In the genomic region with DNA sequence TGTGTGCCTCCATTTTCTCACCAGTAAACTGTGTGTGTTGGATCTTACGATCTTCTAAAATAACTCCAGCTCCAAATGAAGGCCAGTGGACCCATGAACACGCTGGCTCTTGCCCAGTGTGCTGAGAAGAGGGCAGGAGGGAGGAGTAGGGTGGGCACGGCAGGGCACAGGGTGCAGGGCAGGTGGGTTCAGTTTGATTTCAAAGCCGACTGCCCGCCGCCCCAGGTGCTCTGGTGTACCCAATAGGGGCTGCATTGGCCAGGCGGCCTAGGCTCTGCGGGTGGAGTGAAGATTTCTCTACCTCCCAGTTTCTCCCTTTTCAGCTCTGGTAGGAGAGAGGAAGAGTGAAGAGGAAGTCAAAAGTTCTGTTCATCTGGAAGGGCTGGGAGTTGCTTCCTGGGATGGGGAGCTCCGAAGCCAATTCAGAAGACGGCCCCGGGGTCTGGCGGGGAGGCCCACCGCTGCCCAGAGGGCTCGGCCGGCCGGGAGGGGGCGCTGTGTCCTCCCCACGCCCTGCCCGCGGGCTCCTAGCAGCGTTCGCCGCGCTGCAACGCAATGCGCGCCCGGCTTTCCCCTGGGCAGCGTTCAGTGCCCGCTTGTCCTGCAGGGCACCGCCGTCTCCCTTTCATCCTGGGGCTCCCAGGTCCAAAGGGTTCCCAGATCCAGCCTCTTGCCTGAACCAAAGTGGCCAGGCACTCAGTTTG, we compare ENCODE assay signal across 8 cellular contexts. TPM values are rescaled to one million over a fixed set of nuclear protein-coding genes. Genes with fewer than 3 reads are reported as not detected.
A peak's percentile ranks its signal among the peaks of the same experiment; 100 is the strongest.
DNase-seq lines count a peak whose midpoint lies in the region; ATAC-seq and TF ChIP-seq lines count a peak whose summit lies in the region.

No MANE protein-coding gene starts in this region.

- H3K4me3 ChIP-seq in BE2C (ENCODE audit: low read depth, low read length) = no peak overlapping the region
- H3K4me3 ChIP-seq in gastroesophageal sphincter = peak overlapping the region in 1 of 2 donors; percentile 57

- TF ChIP-seq CTCF in BE2C (IDR thresholded peaks at IDR 0.05; ENCODE audit: low read depth, low read length) (peak; percentile 42), foreskin keratinocyte (conservative IDR thresholded peaks at IDR 0.05) (peak; percentile 48), progenitor cell of endocrine pancreas (IDR thresholded peaks at IDR 0.05; ENCODE audit: unreplicated experiment) (peak; percentile 83), gastroesophageal sphincter (IDR thresholded peaks at IDR 0.05) (peak in 2 of 4 experiments; percentile 32 to 57)

- peaks cover 4% of the 10 kb centered on the region for H3K4me1 Mint-ChIP-seq in activated CD8-positive, alpha-beta T cell treated with anti-CD3 and anti-CD28 coated beads, Interleukin-2, amount 10 ng/mL, durations not matched to agents 7 days and 5 days (ENCODE audit: low read depth)
- peaks cover 5% of the 10 kb centered on the region for H3K4me1 Mint-ChIP-seq in progenitor cell of endocrine pancreas (ENCODE audit: low read depth)

- H3K36me3 ChIP-seq in BE2C = no peaks in the 10 kb centered on the region
- H3K36me3 ChIP-seq in gastroesophageal sphincter = no peaks in the 10 kb centered on the region

- no peaks in the 10 kb centered on the region for H3K36me3 Mint-ChIP-seq in activated CD8-positive, alpha-beta T cell treated with anti-CD3 and anti-CD28 coated beads, Interleukin-2, amount 10 ng/mL, durations not matched to agents 7 days and 5 days (ENCODE audit: low read depth)
- H3K36me3 Mint-ChIP-seq in progenitor cell of endocrine pancreas (ENCODE audit: insufficient read depth) = no peaks in the 10 kb centered on the region

- H3K4me1 ChIP-seq in BE2C = no peaks in the 10 kb centered on the region
- no peaks in the 10 kb centered on the region for H3K4me1 ChIP-seq in foreskin keratinocyte
- peaks cover 0 to 26% (median 22%) of the 10 kb centered on the region in 3 donors for H3K4me1 ChIP-seq in gastroesophageal sphincter

- no peak overlapping the region for H3K27ac Mint-ChIP-seq in activated CD8-positive, alpha-beta T cell treated with anti-CD3 and anti-CD28 coated beads, Interleukin-2, amount 10 ng/mL, durations not matched to agents 7 days and 5 days
- H3K27ac Mint-ChIP-seq in progenitor cell of endocrine pancreas = peak overlapping the region; percentile 69

- H3K9me3 Mint-ChIP-seq in activated CD8-positive, alpha-beta T cell treated with anti-CD3 and anti-CD28 coated beads, Interleukin-2, amount 10 ng/mL, durations not matched to agents 7 days and 5 days (ENCODE audit: insufficient read depth) = no peaks in the 10 kb centered on the region
- H3K9me3 Mint-ChIP-seq in progenitor cell of endocrine pancreas (ENCODE audit: low read depth) = no peaks in the 10 kb centered on the region

- DNase-seq in BE2C = peak; percentile 66
- peak; percentile 46 for DNase-seq in HuH-7 (ENCODE audit: low spot score)
- peak; percentile 28 for DNase-seq in activated CD8-positive, alpha-beta T cell treated with anti-CD3 and anti-CD28 coated beads, Interleukin-2, amount 10 ng/mL, durations not matched to agents 7 days and 5 days
- DNase-seq in foreskin keratinocyte = no peak
- peak; percentile 61 for DNase-seq in progenitor cell of endocrine pancreas (ENCODE audit: low spot score, unreplicated experiment)

- peak; percentile 53 for ATAC-seq in activated CD8-positive, alpha-beta T cell treated with anti-CD3 and anti-CD28 coated beads, Interleukin-2, amount 10 ng/mL, durations not matched to agents 7 days and 5 days
- ATAC-seq in foreskin keratinocyte (no peak), gastroesophageal sphincter (no peak), HG03159 (IDR thresholded peaks at IDR 0.05; ENCODE audit: unreplicated experiment) (no peak), HG03175 (IDR thresholded peaks at IDR 0.05; ENCODE audit: unreplicated experiment) (no peak)

- H3K9me3 ChIP-seq in BE2C (no peaks in the 10 kb centered on the region), gastroesophageal sphincter (no peaks in the 10 kb centered on the region)

- CTCF ChIA-PET in activated CD8-positive, alpha-beta T cell treated with anti-CD3 and anti-CD28 coated beads, Interleukin-2, amount 10 ng/mL, durations not matched to agents 7 days and 5 days (lab: Charles Lee) = interaction anchor here (0.9 to 2.5 kb wide), 6 partner anchors 9 to 166 kb away, joined by 3 to 12 read pairs (median 4); no protein-coding TSS in a partner anchor

- peaks cover 70% of the 10 kb centered on the region for H3K27me3 Mint-ChIP-seq in activated CD8-positive, alpha-beta T cell treated with anti-CD3 and anti-CD28 coated beads, Interleukin-2, amount 10 ng/mL, durations not matched to agents 7 days and 5 days (ENCODE audit: low read depth)
- peaks cover 77% of the 10 kb centered on the region for H3K27me3 Mint-ChIP-seq in progenitor cell of endocrine pancreas

- peak overlapping the region; percentile 59 for H3K4me3 Mint-ChIP-seq in activated CD8-positive, alpha-beta T cell treated with anti-CD3 and anti-CD28 coated beads, Interleukin-2, amount 10 ng/mL, durations not matched to agents 7 days and 5 days
- peak overlapping the region; percentile 75 for H3K4me3 Mint-ChIP-seq in progenitor cell of endocrine pancreas (ENCODE audit: low read depth)

- WGBS in gastroesophageal sphincter (ENCODE audit: low coverage in 1 of 2), 2 donors = no CpG with 5 or more reads among the region's 32 CpGs

- H3K27ac ChIP-seq in foreskin keratinocyte (no peak overlapping the region), gastroesophageal sphincter (no peak overlapping the region)

- no peak for TF ChIP-seq POLR2A in gastroesophageal sphincter (IDR thresholded peaks at IDR 0.05)

- POLR2A ChIA-PET in activated CD8-positive, alpha-beta T cell treated with anti-CD3 and anti-CD28 coated beads, Interleukin-2, amount 10 ng/mL, durations not matched to agents 7 days and 5 days (lab: Charles Lee) = interaction anchor here (1.2 kb wide), 1 partner anchor 156 kb away, joined by 3 read pairs; no protein-coding TSS in a partner anchor

- TF ChIP-seq EP300 in gastroesophageal sphincter (IDR thresholded peaks at IDR 0.05) = no peak

- peaks cover 76% of the 10 kb centered on the region for H3K27me3 ChIP-seq in BE2C
- H3K27me3 ChIP-seq in foreskin keratinocyte = peaks cover 77% of the 10 kb centered on the region
- H3K27me3 ChIP-seq in gastroesophageal sphincter = peaks cover 86% of the 10 kb centered on the region

RNA-seq across cellular contexts. Expression of a gene that starts 1.1 kb away (rescaled TPM):
- not detected for polyA plus RNA-seq in BE2C (2012; ENCODE audit: insufficient read depth, insufficient read length, low read depth)
- not detected for total RNA-seq in activated CD8-positive, alpha-beta T cell treated with anti-CD3 and anti-CD28 coated beads, Interleukin-2, amount 10 ng/mL, durations not matched to agents 7 days and 5 days
- not detected in 2 replicates for total RNA-seq in foreskin keratinocyte
- polyA plus RNA-seq in foreskin keratinocyte = not detected in 2 replicates
- total RNA-seq in progenitor cell of endocrine pancreas = not detected in 2 replicates
- under 1 TPM in 3 of 4 donors, not detected in 1; 0.10 to 0.54 (median 0.35) TPM for total RNA-seq in gastroesophageal sphincter

Comparison
In these comparisons a context has a peak if more than half of its experiments do, and no peak if none do; other contexts are left out.
1. DNase-seq: peak in BE2C (single experiment), HuH-7 (single experiment), activated CD8-positive, alpha-beta T cell treated with anti-CD3 and anti-CD28 coated beads, Interleukin-2, amount 10 ng/mL, durations not matched to agents 7 days and 5 days (single experiment) and progenitor cell of endocrine pancreas (single experiment); none in foreskin keratinocyte (0 of 2).